Comparison of ENCODE assay signal across 18 cellular contexts in the genomic region with DNA sequence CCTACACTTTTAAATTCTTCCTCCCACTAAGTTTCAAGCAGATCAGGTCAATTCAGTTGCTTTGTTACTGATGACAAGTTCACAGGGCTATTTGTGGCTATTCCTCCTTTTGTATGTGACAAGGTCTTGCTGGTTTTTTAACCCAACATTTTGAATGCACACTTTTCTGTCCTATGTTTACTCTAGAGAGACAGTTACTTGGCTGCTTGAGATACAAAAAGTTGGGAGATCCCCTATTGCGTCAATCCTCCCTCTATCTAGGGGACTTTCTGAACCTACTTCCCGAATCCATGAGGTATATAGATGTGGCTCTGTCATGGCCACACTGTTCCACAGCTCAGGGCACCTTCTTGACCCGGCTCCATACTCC.
DNase-seq lines count a peak whose midpoint lies in the region; ATAC-seq and TF ChIP-seq lines count a peak whose summit lies in the region.
"Had no signal": no experiment of that assay in that cellular context is flagged by ENCODE, and none has a peak within 500 bp of the region (broad histone marks: within the 10 kb centered on the region; RNA-seq: fewer than 3 reads in every experiment).

No MANE protein-coding gene starts in this region.

- peaks cover 3% of the 10 kb centered on the region for H3K27me3 Mint-ChIP-seq in type B pancreatic cell
- H3K27me3 Mint-ChIP-seq in natural killer cell (ENCODE audit: low read depth in 2 of 2): peaks cover 20 to 34% of the 10 kb centered on the region in 2 donors
- H3K27me3 Mint-ChIP-seq in mesothelial cell of epicardium (ENCODE audit: low read depth): no peaks in the 10 kb centered on the region
- H3K27me3 Mint-ChIP-seq: activated CD4-positive, alpha-beta T cell treated with anti-CD3 and anti-CD28 coated beads, Interleukin-2, amount 10 ng/mL, durations not matched to agents 24 days and 14 days had no signal

- intact Hi-C loops in mucosa of descending colon (cut with DNase I, micrococcal nuclease): no loop called here
- intact Hi-C loops in natural killer cell (cut with micrococcal nuclease): no loop called here

- peaks cover 9% of the 10 kb centered on the region for H3K4me1 Mint-ChIP-seq in type B pancreatic cell (ENCODE audit: unreplicated experiment)
- no peaks in the 10 kb centered on the region for H3K4me1 Mint-ChIP-seq in natural killer cell
- H3K4me1 Mint-ChIP-seq in mesothelial cell of epicardium: peaks cover 8% of the 10 kb centered on the region
- H3K4me1 Mint-ChIP-seq: activated CD4-positive, alpha-beta T cell treated with anti-CD3 and anti-CD28 coated beads, Interleukin-2, amount 10 ng/mL, durations not matched to agents 24 days and 14 days had no signal

- no peak overlapping the region for H3K4me3 ChIP-seq in mucosa of descending colon
- H3K4me3 ChIP-seq: gastrocnemius medialis, K562, thoracic aorta had no signal

- TF ChIP-seq CTCF in GM13977 (IDR thresholded peaks at IDR 0.05; ENCODE audit: extremely low read depth, insufficient read depth, missing control alignments) (no peak), mucosa of descending colon (IDR thresholded peaks at IDR 0.05) (no peak), type B pancreatic cell (conservative IDR thresholded peaks at IDR 0.05) (no peak), natural killer cell (IDR thresholded peaks at IDR 0.05) (no peak), mesothelial cell of epicardium (IDR thresholded peaks at IDR 0.05; ENCODE audit: unreplicated experiment) (no peak)

- ATAC-seq in GM19452 (IDR thresholded peaks at IDR 0.05; ENCODE audit: unreplicated experiment) (peak; percentile 39), HG02642 (IDR thresholded peaks at IDR 0.05; ENCODE audit: poor library complexity, unreplicated experiment) (peak; percentile 51), HG03432 (IDR thresholded peaks at IDR 0.05; ENCODE audit: unreplicated experiment) (peak; percentile 78), mucosa of descending colon (no peak), natural killer cell (no peak)
- ATAC-seq: gastrocnemius medialis, K562 had no signal

- no peaks in the 10 kb centered on the region for H3K9me3 ChIP-seq in mucosa of descending colon
- H3K9me3 ChIP-seq: gastrocnemius medialis, thoracic aorta had no signal

- no peaks in the 10 kb centered on the region for H3K4me1 ChIP-seq in mucosa of descending colon (ENCODE audit: low read depth)
- H3K4me1 ChIP-seq: gastrocnemius medialis had no signal

- in situ Hi-C loops in GM13977 (cut with MboI; ENCODE audit: low pct_unique_long_range_greater_than_20kb, low sequenced_read_pairs, unreplicated experiment): no loop called here

- no peaks in the 10 kb centered on the region for H3K36me3 ChIP-seq in mucosa of descending colon (ENCODE audit: low read depth)
- H3K36me3 ChIP-seq: gastrocnemius medialis, thoracic aorta had no signal

- H3K27ac Mint-ChIP-seq in type B pancreatic cell (no peak overlapping the region), natural killer cell (no peak overlapping the region), mesothelial cell of epicardium (no peak overlapping the region)
- H3K27ac Mint-ChIP-seq: activated CD4-positive, alpha-beta T cell treated with anti-CD3 and anti-CD28 coated beads, Interleukin-2, amount 10 ng/mL, durations not matched to agents 24 days and 14 days; activated T-cell treated with anti-CD3 and anti-CD28 coated beads, Interleukin-2, amount 50 U/mL, for 24 hours; T-helper 1 cell treated with Interleukin-12 subunit alpha and Interleukin-12 subunit beta and Interleukin-4 antibody, amounts not matched to agents 30 μg/mL and 1 μg/mL, for 36 hours had no signal

- H3K36me3 Mint-ChIP-seq in type B pancreatic cell (no peaks in the 10 kb centered on the region), natural killer cell (no peaks in the 10 kb centered on the region), mesothelial cell of epicardium (no peaks in the 10 kb centered on the region)

- H3K9me3 Mint-ChIP-seq in type B pancreatic cell (peaks cover 15% of the 10 kb centered on the region), natural killer cell (no peaks in the 10 kb centered on the region), mesothelial cell of epicardium (no peaks in the 10 kb centered on the region)
- H3K9me3 Mint-ChIP-seq: activated CD4-positive, alpha-beta T cell treated with anti-CD3 and anti-CD28 coated beads, Interleukin-2, amount 10 ng/mL, durations not matched to agents 24 days and 14 days; activated T-cell treated with anti-CD3 and anti-CD28 coated beads, Interleukin-2, amount 50 U/mL, for 24 hours; T-helper 1 cell treated with Interleukin-12 subunit alpha and Interleukin-12 subunit beta and Interleukin-4 antibody, amounts not matched to agents 30 μg/mL and 1 μg/mL, for 36 hours had no signal

- DNase-seq in GM13977 (ENCODE audit: low spot score) (peak; percentile 36), mucosa of descending colon (no peak), type B pancreatic cell (ENCODE audit: extremely low spot score, unreplicated experiment) (no peak), natural killer cell (no peak), mesothelial cell of epicardium (ENCODE audit: low spot score in 2 of 2, unreplicated experiment in 2 of 2) (no peak)
- DNase-seq: activated CD4-positive, alpha-beta T cell treated with anti-CD3 and anti-CD28 coated beads, Interleukin-2, amount 10 ng/mL, durations not matched to agents 24 days and 14 days; activated T-cell treated with anti-CD3 and anti-CD28 coated beads, Interleukin-2, amount 50 U/mL, for 24 hours; gastrocnemius medialis; GF-D8; islet precursor cell; NCI-H1417 treated with DMSO at 0.1 percent for 48 hours; NCI-H526 treated with DMSO at 0.1 percent for 48 hours had no signal

- no peak overlapping the region for H3K4me3 Mint-ChIP-seq in type B pancreatic cell
- H3K4me3 Mint-ChIP-seq in natural killer cell: no peak overlapping the region
- H3K4me3 Mint-ChIP-seq in mesothelial cell of epicardium: no peak overlapping the region
- H3K4me3 Mint-ChIP-seq: activated CD4-positive, alpha-beta T cell treated with anti-CD3 and anti-CD28 coated beads, Interleukin-2, amount 10 ng/mL, durations not matched to agents 24 days and 14 days; activated T-cell treated with anti-CD3 and anti-CD28 coated beads, Interleukin-2, amount 50 U/mL, for 24 hours; T-helper 1 cell treated with Interleukin-12 subunit alpha and Interleukin-12 subunit beta and Interleukin-4 antibody, amounts not matched to agents 30 μg/mL and 1 μg/mL, for 36 hours had no signal

Comparison
In these comparisons a context has a peak if more than half of its experiments do, and no peak if none do; other contexts are left out.
1. ATAC-seq: peak in GM19452 (single experiment), HG02642 (single experiment) and HG03432 (single experiment); none in mucosa of descending colon (single experiment) and natural killer cell (0 of 3).